In the genomic region with DNA sequence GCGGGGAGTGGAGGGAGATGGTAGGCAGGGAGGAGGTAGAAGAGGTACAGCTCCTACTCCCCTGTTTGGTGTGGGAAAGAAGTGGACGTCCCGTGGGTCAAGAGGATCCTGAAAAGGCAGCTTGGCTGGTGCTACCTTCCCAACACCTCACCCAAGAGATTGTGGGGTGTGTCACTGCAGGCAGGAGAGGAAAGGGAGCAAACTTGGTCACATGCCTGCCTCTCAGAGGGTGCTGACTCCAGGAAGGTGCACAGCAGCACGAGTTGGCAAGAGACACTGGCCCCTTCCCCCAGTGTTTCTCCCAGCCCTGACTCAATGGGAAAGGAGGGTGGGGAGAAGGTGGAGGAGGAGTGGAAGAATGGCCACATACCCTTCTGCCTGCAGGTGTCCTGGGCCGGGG, we compare ENCODE assay signal across 22 cellular contexts.
"Had no signal": no experiment of that assay in that cellular context is flagged by ENCODE, and none has a peak within 500 bp of the region (broad histone marks: within the 10 kb centered on the region; RNA-seq: fewer than 3 reads in every experiment).

No MANE protein-coding gene starts in this region.

- H3K4me1 Mint-ChIP-seq: central memory CD8-positive, alpha-beta T cell; naive thymus-derived CD4-positive, alpha-beta T cell; neural crest cell had no signal

- H3K36me3 Mint-ChIP-seq: activated CD4-positive, alpha-beta memory T cell treated with anti-CD3 and anti-CD28 coated beads for 36 hours; naive thymus-derived CD4-positive, alpha-beta T cell had no signal

- H3K9me3 Mint-ChIP-seq: activated CD4-positive, alpha-beta memory T cell treated with anti-CD3 and anti-CD28 coated beads for 36 hours; activated T-cell treated with anti-CD3 and anti-CD28 coated beads, Interleukin-2, amount 50 U/mL, for 24 hours; central memory CD8-positive, alpha-beta T cell; dendritic cell treated with granulocyte-macrophage colony-stimulating factor and Interleukin-4, amounts not matched to agents 40 ng/mL and 50 ng/mL, for 4 days; stimulated activated naive CD8-positive, alpha-beta T cell treated with anti-CD3 and anti-CD28 coated beads, Interleukin-15, Interleukin-2, amounts not matched to agents 100 ng/mL and 50 ng/mL, for 24 hours had no signal

- ATAC-seq: activated CD4-positive, CD25-positive, alpha-beta regulatory T cell treated with anti-CD3 and anti-CD28 coated beads, Interleukin-2, amount 50 U/mL, for 24 hours; left cardiac atrium; naive thymus-derived CD4-positive, alpha-beta T cell; right cardiac atrium had no signal

- H3K4me3 Mint-ChIP-seq: activated CD4-positive, alpha-beta memory T cell treated with anti-CD3 and anti-CD28 coated beads for 36 hours; activated T-cell treated with anti-CD3 and anti-CD28 coated beads, Interleukin-2, amount 50 U/mL, for 24 hours; central memory CD8-positive, alpha-beta T cell; dendritic cell treated with granulocyte-macrophage colony-stimulating factor and Interleukin-4, amounts not matched to agents 40 ng/mL and 50 ng/mL, for 4 days; naive thymus-derived CD4-positive, alpha-beta T cell; neural crest cell; stimulated activated naive CD8-positive, alpha-beta T cell treated with anti-CD3 and anti-CD28 coated beads, Interleukin-15, Interleukin-2, amounts not matched to agents 100 ng/mL and 50 ng/mL, for 24 hours had no signal

- H3K27ac ChIP-seq: esophagus squamous epithelium, spleen, upper lobe of left lung, VCaP had no signal

- H3K36me3 ChIP-seq: esophagus squamous epithelium, spleen, upper lobe of left lung had no signal

- DNase-seq: activated CD4-positive, alpha-beta memory T cell treated with anti-CD3 and anti-CD28 coated beads for 36 hours; activated CD4-positive, alpha-beta T cell treated with anti-CD3 and anti-CD28 coated beads for 48 hours; activated CD8-positive, alpha-beta memory T cell treated with anti-CD3 and anti-CD28 coated beads, Interleukin-2, amount 50 U/mL, for 48 hours; activated gamma-delta T cell; activated naive CD4-positive, alpha-beta T cell treated with anti-CD3 and anti-CD28 coated beads, Interleukin-2, amount 50 U/mL, for 16 hours; activated T-cell treated with anti-CD3 and anti-CD28 coated beads, Interleukin-2, amount 50 U/mL, for 24 hours; amygdala; esophagus squamous epithelium; foreskin melanocyte; left cardiac atrium; midbrain; naive thymus-derived CD4-positive, alpha-beta T cell; right cardiac atrium; spleen; substantia nigra; upper lobe of left lung had no signal

- H3K27me3 ChIP-seq: esophagus squamous epithelium, spleen, upper lobe of left lung had no signal

- H3K4me1 ChIP-seq: esophagus squamous epithelium, spleen, upper lobe of left lung had no signal

- H3K9me3 ChIP-seq: esophagus squamous epithelium, spleen, upper lobe of left lung had no signal

- H3K27ac Mint-ChIP-seq: activated CD4-positive, alpha-beta memory T cell treated with anti-CD3 and anti-CD28 coated beads for 36 hours; activated T-cell treated with anti-CD3 and anti-CD28 coated beads, Interleukin-2, amount 50 U/mL, for 24 hours; dendritic cell treated with granulocyte-macrophage colony-stimulating factor and Interleukin-4, amounts not matched to agents 40 ng/mL and 50 ng/mL, for 4 days; naive thymus-derived CD4-positive, alpha-beta T cell; stimulated activated naive CD8-positive, alpha-beta T cell treated with anti-CD3 and anti-CD28 coated beads, Interleukin-15, Interleukin-2, amounts not matched to agents 100 ng/mL and 50 ng/mL, for 24 hours had no signal

- H3K4me3 ChIP-seq: esophagus squamous epithelium, spleen, upper lobe of left lung had no signal
